In the genomic region with DNA sequence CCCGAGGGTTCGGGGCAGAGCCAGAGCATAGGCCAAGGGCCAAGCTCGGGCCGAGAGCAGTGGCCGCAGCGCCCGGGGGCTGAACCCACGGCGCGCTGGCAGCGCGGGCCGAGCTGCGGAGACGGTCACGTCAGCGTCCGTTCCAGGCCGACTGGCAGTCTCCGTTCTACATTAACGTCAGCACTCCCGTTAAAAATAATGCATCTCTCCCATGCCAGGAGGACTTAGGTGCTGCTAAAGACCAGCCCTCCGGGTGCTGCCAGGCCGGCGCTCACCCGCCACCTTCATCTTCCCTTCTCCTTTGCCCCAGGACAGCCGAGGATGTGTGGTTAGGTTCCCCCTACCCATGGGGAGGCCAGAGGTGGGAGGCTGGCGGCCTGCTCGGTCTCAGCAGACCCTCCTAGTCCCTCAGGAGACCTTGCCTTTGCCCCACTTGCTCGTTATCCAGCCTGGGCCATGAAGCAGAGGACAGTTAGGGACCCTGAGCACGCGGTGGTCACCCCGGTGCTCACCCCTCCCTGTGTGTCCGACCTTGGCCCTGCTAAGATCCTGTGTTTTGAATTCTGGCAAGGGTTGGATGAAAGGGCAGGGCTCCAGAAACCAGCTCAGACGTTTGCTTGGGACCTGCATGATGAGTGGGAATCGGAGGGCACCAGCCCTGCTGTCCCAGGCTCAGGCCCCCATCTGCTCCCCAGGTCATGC, we compare ENCODE assay signal across 8 cellular contexts. TPM values are rescaled to one million over a fixed set of nuclear protein-coding genes. Genes with fewer than 3 reads are reported as not detected.
A peak's percentile ranks its signal among the peaks of the same experiment; 100 is the strongest.
DNase-seq lines count a peak whose midpoint lies in the region; ATAC-seq and TF ChIP-seq lines count a peak whose summit lies in the region.

No MANE protein-coding gene starts in this region.

- peaks cover 39% of the 10 kb centered on the region for H3K4me1 ChIP-seq in ovary (ENCODE audit: insufficient read depth)

- H3K9me3 ChIP-seq in ovary = no peaks in the 10 kb centered on the region

- peak overlapping the region; percentile 88 for H3K4me3 Mint-ChIP-seq in activated T-cell treated with anti-CD3 and anti-CD28 coated beads, Interleukin-2, amount 50 U/mL, for 24 hours
- H3K4me3 Mint-ChIP-seq in activated B cell treated with CpG ODN at 0.5 μM for 24 hours = peak overlapping the region; percentile 91

- no peak for DNase-seq in activated T-cell treated with anti-CD3 and anti-CD28 coated beads, Interleukin-2, amount 50 U/mL, for 24 hours
- DNase-seq in activated T-cell treated with anti-CD3 and anti-CD28 coated beads, Interleukin-2, amount 50 U/mL, for 48 hours = no peak
- DNase-seq in activated B cell treated with CpG ODN at 0.5 μM for 24 hours = no peak
- peak in 1 of 2 donors; percentile 67 for DNase-seq in foreskin fibroblast
- peak in 2 of 5 donors; percentile 60 to 68 for DNase-seq in ovary
- DNase-seq in middle frontal gyrus (ENCODE audit: extremely low spot score, low spot score) = no peak

- H3K27ac Mint-ChIP-seq in activated T-cell treated with anti-CD3 and anti-CD28 coated beads, Interleukin-2, amount 50 U/mL, for 24 hours = peak overlapping the region; percentile 93
- peak overlapping the region; percentile 88 for H3K27ac Mint-ChIP-seq in activated B cell treated with CpG ODN at 0.5 μM for 24 hours

- TF ChIP-seq CTCF in activated B cell treated with CpG ODN at 0.5 μM for 24 hours (IDR thresholded peaks at IDR 0.05) (no peak), foreskin fibroblast (IDR thresholded peaks at IDR 0.05; ENCODE audit: low read depth, low read length) (no peak), ovary (IDR thresholded peaks at IDR 0.05) (no peak)

- CTCF ChIA-PET in activated B cell treated with CpG ODN at 0.5 μM for 24 hours (lab: Charles Lee) = interaction anchor here (1.9 to 3.2 kb wide), 2 partner anchors 13 to 18 kb away, joined by 4 to 19 read pairs; no protein-coding TSS in a partner anchor

- H3K4me3 ChIP-seq in foreskin fibroblast (ENCODE audit: low read depth in 1 of 2, low read length in 2 of 2) = peak overlapping the region; percentile 63 to 75
- peak overlapping the region; percentile 49 for H3K4me3 ChIP-seq in ovary

- peaks cover 47% of the 10 kb centered on the region for H3K4me1 Mint-ChIP-seq in activated T-cell treated with anti-CD3 and anti-CD28 coated beads, Interleukin-2, amount 50 U/mL, for 24 hours (ENCODE audit: low read depth)
- peaks cover 40% of the 10 kb centered on the region for H3K4me1 Mint-ChIP-seq in activated B cell treated with CpG ODN at 0.5 μM for 24 hours

- no peaks in the 10 kb centered on the region for H3K36me3 ChIP-seq in ovary

- no peaks in the 10 kb centered on the region for H3K9me3 Mint-ChIP-seq in activated T-cell treated with anti-CD3 and anti-CD28 coated beads, Interleukin-2, amount 50 U/mL, for 24 hours
- H3K9me3 Mint-ChIP-seq in activated B cell treated with CpG ODN at 0.5 μM for 24 hours = no peaks in the 10 kb centered on the region

- TF ChIP-seq EP300 in ovary (IDR thresholded peaks at IDR 0.05) = no peak

- intact Hi-C loops in activated B cell treated with CpG ODN at 0.5 μM for 24 hours (cut with micrococcal nuclease) (loop anchor here (2.0 kb wide), 1 partner anchor 60 kb away; a partner anchor contains a TSS), ovary (cut with DNase I) (no loop called here)

- 2% methylated on average over 34 to 36 of the region's 36 CpGs for WGBS in ovary, 3 donors

- no peaks in the 10 kb centered on the region for H3K27me3 ChIP-seq in ovary

- H3K27ac ChIP-seq in ovary = peak overlapping the region; percentile 87 to 97

- H3K36me3 Mint-ChIP-seq in activated T-cell treated with anti-CD3 and anti-CD28 coated beads, Interleukin-2, amount 50 U/mL, for 24 hours (ENCODE audit: low read depth) = peaks cover 33% of the 10 kb centered on the region
- peaks cover 17% of the 10 kb centered on the region for H3K36me3 Mint-ChIP-seq in activated B cell treated with CpG ODN at 0.5 μM for 24 hours (ENCODE audit: low read depth)

- POLR2A ChIA-PET in activated B cell treated with CpG ODN at 0.5 μM for 24 hours (lab: Charles Lee) = interaction anchor here (0.9 to 2.6 kb wide), 6 partner anchors 11 to 283 kb away, joined by 4 to 16 read pairs (median 8); a partner anchor contains a TSS

- TF ChIP-seq POLR2A in ovary (IDR thresholded peaks at IDR 0.05) = no peak

- H3K27me3 Mint-ChIP-seq in activated T-cell treated with anti-CD3 and anti-CD28 coated beads, Interleukin-2, amount 50 U/mL, for 24 hours = peaks cover 15% of the 10 kb centered on the region
- H3K27me3 Mint-ChIP-seq in activated B cell treated with CpG ODN at 0.5 μM for 24 hours = peaks cover 6% of the 10 kb centered on the region

- ATAC-seq in HG03097 (IDR thresholded peaks at IDR 0.05; ENCODE audit: low FRiP score, unreplicated experiment) (peak; percentile 25), activated B cell treated with CpG ODN at 0.5 μM for 24 hours (ENCODE audit: low read depth) (peak; percentile 19), GM21367 (IDR thresholded peaks at IDR 0.05; ENCODE audit: unreplicated experiment) (no peak)

RNA-seq across cellular contexts. Expression of a gene that starts 0.6 kb away (rescaled TPM):
- total RNA-seq in activated B cell treated with CpG ODN at 0.5 μM for 24 hours (51.7 and 53.6 TPM in 2 replicates), ovary (10 to 100 TPM; 42.5 to 90.9 (median 48.4) TPM)
- 10 to 100 TPM in 1 of 2 donors, under 1 TPM in 1; 0.60 to 68.4 TPM for polyA plus RNA-seq in ovary

RNA-seq across cellular contexts. Expression of a gene that starts 6.2 kb away (rescaled TPM):
- total RNA-seq in activated B cell treated with CpG ODN at 0.5 μM for 24 hours (0.67 and 1.3 TPM in 2 replicates), ovary (10 to 100 TPM; 22.6 to 76.0 (median 49.2) TPM)
- 10 to 100 TPM; 10.9 to 52.8 TPM for polyA plus RNA-seq in ovary

RNA-seq across cellular contexts. Expression of a gene that starts 25.0 kb away (rescaled TPM):
- total RNA-seq in activated B cell treated with CpG ODN at 0.5 μM for 24 hours (34.9 and 36.6 TPM in 2 replicates), ovary (10 to 100 TPM; 12.8 to 27.8 (median 23.7) TPM)
- polyA plus RNA-seq in ovary = 10 to 100 TPM; 26.9 to 35.7 TPM

RNA-seq across cellular contexts. Expression of a gene that starts 25.2 kb away (rescaled TPM):
- total RNA-seq in activated B cell treated with CpG ODN at 0.5 μM for 24 hours (26.5 and 30.6 TPM in 2 replicates), ovary (10 to 100 TPM in 3 of 7 donors, 1 to 10 TPM in 4; 3.7 to 11.0 (median 9.9) TPM)
- polyA plus RNA-seq in ovary = 10 to 100 TPM in 1 of 2 donors, 1 to 10 TPM in 1; 9.4 to 11.9 TPM

RNA-seq across cellular contexts. Expression of a gene that starts 59.9 kb away (rescaled TPM):
- total RNA-seq in activated B cell treated with CpG ODN at 0.5 μM for 24 hours (40.4 and 42.5 TPM in 2 replicates), ovary (10 to 100 TPM; 22.2 to 49.0 (median 38.7) TPM)
- 10 to 100 TPM; 16.2 to 33.1 TPM for polyA plus RNA-seq in ovary

Comparison
In these comparisons a context has a peak if more than half of its experiments do, and no peak if none do; other contexts are left out.
1. RNA of a gene that starts 6.2 kb away (total RNA-seq): 22.6 to 76.0 TPM in ovary; 0.67 to 1.3 TPM in activated B cell treated with CpG ODN at 0.5 μM for 24 hours; every median in the first group is over 10 times any median in the second.